ENCODE assay signal across 1 cellular context in the genomic region with DNA sequence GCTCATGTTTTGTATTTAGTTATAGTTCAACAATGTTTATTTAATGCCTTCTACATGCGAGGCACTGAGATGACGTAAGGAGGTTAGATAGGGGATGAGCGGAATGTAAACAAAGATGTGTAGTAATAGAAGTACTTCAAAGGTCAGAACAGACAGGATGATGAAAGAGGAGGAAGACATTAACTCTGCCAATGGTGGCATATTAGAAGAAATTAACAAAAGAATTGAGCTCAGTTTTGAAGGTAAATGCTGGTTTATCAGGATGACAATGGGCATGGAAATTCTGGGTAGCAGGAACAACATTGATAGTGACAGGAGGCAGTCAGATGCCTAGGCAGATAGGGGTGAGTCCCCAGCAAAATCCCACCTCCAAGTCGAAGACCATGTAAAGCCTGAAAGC.
TF ChIP-seq lines count a peak whose summit lies in the region.

No MANE protein-coding gene starts in this region.

TF ChIP-seq in HEK293, 187 proteins besides CTCF, POLR2A, EP300 and RAD21 (continued from another document):
- TF ChIP-seq, protein P1, sequence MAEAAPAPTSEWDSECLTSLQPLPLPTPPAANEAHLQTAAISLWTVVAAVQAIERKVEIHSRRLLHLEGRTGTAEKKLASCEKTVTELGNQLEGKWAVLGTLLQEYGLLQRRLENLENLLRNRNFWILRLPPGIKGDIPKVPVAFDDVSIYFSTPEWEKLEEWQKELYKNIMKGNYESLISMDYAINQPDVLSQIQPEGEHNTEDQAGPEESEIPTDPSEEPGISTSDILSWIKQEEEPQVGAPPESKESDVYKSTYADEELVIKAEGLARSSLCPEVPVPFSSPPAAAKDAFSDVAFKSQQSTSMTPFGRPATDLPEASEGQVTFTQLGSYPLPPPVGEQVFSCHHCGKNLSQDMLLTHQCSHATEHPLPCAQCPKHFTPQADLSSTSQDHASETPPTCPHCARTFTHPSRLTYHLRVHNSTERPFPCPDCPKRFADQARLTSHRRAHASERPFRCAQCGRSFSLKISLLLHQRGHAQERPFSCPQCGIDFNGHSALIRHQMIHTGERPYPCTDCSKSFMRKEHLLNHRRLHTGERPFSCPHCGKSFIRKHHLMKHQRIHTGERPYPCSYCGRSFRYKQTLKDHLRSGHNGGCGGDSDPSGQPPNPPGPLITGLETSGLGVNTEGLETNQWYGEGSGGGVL (tag by site-specific recombination; IDR thresholded peaks at IDR 0.05): peak; percentile 12; the same call in 1 of the 2 replicates
- TF ChIP-seq, protein P2, sequence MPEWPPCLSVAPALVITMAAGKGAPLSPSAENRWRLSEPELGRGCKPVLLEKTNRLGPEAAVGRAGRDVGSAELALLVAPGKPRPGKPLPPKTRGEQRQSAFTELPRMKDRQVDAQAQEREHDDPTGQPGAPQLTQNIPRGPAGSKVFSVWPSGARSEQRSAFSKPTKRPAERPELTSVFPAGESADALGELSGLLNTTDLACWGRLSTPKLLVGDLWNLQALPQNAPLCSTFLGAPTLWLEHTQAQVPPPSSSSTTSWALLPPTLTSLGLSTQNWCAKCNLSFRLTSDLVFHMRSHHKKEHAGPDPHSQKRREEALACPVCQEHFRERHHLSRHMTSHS (tag by site-specific recombination; IDR thresholded peaks at IDR 0.05): no peak
- TF ChIP-seq ZNF560 (tag by site-specific recombination; IDR thresholded peaks at IDR 0.05; ENCODE audit: borderline replicate concordance) (no peak), ZBTB21 (tag by site-specific recombination; IDR thresholded peaks at IDR 0.05) (no peak), ZNF133 (tag by site-specific recombination; IDR thresholded peaks at IDR 0.05) (no peak), ZNF501 (tag by site-specific recombination; IDR thresholded peaks at IDR 0.05) (no peak), KLF8 (tag by site-specific recombination; IDR thresholded peaks at IDR 0.05) (peak; percentile 31; the same call in 1 of the 2 replicates), ZNF132 (tag by site-specific recombination; IDR thresholded peaks at IDR 0.05; ENCODE audit: borderline replicate concordance) (no peak), WT1 (tag by site-specific recombination; IDR thresholded peaks at IDR 0.05) (0 out of 2 replicates have a peak, but pooled peaks have one; percentile 24)
- TF ChIP-seq, protein P3, sequence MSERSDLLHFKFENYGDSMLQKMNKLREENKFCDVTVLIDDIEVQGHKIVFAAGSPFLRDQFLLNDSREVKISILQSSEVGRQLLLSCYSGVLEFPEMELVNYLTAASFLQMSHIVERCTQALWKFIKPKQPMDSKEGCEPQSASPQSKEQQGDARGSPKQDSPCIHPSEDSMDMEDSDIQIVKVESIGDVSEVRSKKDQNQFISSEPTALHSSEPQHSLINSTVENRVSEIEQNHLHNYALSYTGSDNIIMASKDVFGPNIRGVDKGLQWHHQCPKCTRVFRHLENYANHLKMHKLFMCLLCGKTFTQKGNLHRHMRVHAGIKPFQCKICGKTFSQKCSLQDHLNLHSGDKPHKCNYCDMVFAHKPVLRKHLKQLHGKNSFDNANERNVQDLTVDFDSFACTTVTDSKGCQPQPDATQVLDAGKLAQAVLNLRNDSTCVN (tag by site-specific recombination; optimal IDR thresholded peaks at IDR 0.05): no peak
- TF ChIP-seq, protein P4, sequence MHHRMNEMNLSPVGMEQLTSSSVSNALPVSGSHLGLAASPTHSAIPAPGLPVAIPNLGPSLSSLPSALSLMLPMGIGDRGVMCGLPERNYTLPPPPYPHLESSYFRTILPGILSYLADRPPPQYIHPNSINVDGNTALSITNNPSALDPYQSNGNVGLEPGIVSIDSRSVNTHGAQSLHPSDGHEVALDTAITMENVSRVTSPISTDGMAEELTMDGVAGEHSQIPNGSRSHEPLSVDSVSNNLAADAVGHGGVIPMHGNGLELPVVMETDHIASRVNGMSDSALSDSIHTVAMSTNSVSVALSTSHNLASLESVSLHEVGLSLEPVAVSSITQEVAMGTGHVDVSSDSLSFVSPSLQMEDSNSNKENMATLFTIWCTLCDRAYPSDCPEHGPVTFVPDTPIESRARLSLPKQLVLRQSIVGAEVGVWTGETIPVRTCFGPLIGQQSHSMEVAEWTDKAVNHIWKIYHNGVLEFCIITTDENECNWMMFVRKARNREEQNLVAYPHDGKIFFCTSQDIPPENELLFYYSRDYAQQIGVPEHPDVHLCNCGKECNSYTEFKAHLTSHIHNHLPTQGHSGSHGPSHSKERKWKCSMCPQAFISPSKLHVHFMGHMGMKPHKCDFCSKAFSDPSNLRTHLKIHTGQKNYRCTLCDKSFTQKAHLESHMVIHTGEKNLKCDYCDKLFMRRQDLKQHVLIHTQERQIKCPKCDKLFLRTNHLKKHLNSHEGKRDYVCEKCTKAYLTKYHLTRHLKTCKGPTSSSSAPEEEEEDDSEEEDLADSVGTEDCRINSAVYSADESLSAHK (tag by site-specific recombination; IDR thresholded peaks at IDR 0.05): no peak
TF ChIP-seq in HEK293: peak in this region for 12.
